Comparison of ENCODE assay signal across 16 cellular contexts in genomic region chr1:169585184-169585583, GRCh38. TPM values are rescaled to one million over a fixed set of nuclear protein-coding genes. Genes with fewer than 3 reads are reported as not detected.
DNase-seq lines count a peak whose midpoint lies in the region; ATAC-seq, FAIRE-seq and TF ChIP-seq lines count a peak whose summit lies in the region.
"Had no signal": no experiment of that assay in that cellular context is flagged by ENCODE, and none has a peak within 500 bp of the region (broad histone marks: within the 10 kb centered on the region; RNA-seq: fewer than 3 reads in every experiment).

No MANE protein-coding gene starts in this region.

- POLR2A ChIA-PET in K562 (lab: Yijun Ruan, JAX) = no interaction called here

- H3K79me2 ChIP-seq in K562 (ENCODE audit: control insufficient read depth, insufficient read depth, low read length) = no peaks in the 10 kb centered on the region

- H3K4me3 ChIP-seq in left ventricle myocardium inferior = peak overlapping the region; percentile 66
- H3K4me3 ChIP-seq in K562 = no peak overlapping the region
- H3K4me3 ChIP-seq: adrenal gland, gastroesophageal sphincter had no signal

- in situ Hi-C loops in K562 (cut with MboI) = no loop called here

- no peak overlapping the region for H3K9ac ChIP-seq in K562 (ENCODE audit: insufficient read depth in 1 of 2, low read depth in 2 of 2, low read length in 2 of 2)

- H2AFZ ChIP-seq in K562 (ENCODE audit: low read depth, low read length) = no peak overlapping the region

- peak; percentile 51 for FAIRE-seq in K562 (lab: Jason Lieb, UNC)

- ATAC-seq in left ventricle myocardium superior = no peak
- no peak for ATAC-seq in K562
- ATAC-seq: gastroesophageal sphincter; stimulated activated naive B cell treated with anti-CD40 and anti-IgM and Interleukin-4, amounts not matched to agents 10 μg/mL and 1 μg/mL and 100 μg/mL, for 72 hours had no signal

- TF ChIP-seq RAD21 in K562 (CRISPR knock-in tag; conservative IDR thresholded peaks at IDR 0.05 in 1 of 2, IDR thresholded peaks at IDR 0.05 in 1 of 2) = no peak

- BruUV-seq in K562 (replicated peaks; lab: Mats Ljungman, UMichigan) = no TSS peak

- no peak for TF ChIP-seq EP300 in K562 (IDR thresholded peaks at IDR 0.05; ENCODE audit: low read length)

- DNase-seq in left ventricle myocardium inferior = no peak
- DNase-seq in left ventricle myocardium superior = no peak
- DNase-seq in SKM-1 treated with dmso at 0.1 percent for 144 hours (lab: John Stamatoyannopoulos, UW; ENCODE audit: unreplicated experiment) = peak; percentile 78
- DNase-seq in K562 (ENCODE audit: extremely low read depth in 1 of 4, low spot score in 3 of 4) = no peak
- DNase-seq in COLO668 (lab: John Stamatoyannopoulos, UW; ENCODE audit: unreplicated experiment) = no peak
- DNase-seq in KG1 (lab: John Stamatoyannopoulos, UW) = no peak
- no peak for DNase-seq in central memory CD4-positive, alpha-beta T cell
- DNase-seq: adrenal gland; mesendoderm; NCI-H2029; NCI-H526; occipital lobe; RPMI8226; stimulated activated naive B cell treated with anti-CD40 and anti-IgM and Interleukin-4, amounts not matched to agents 10 μg/mL and 1 μg/mL and 100 μg/mL, for 72 hours had no signal

- H4K20me1 ChIP-seq in K562 (replicated peaks; ENCODE audit: control insufficient read depth, insufficient read depth, low read length) = no peaks in the 10 kb centered on the region

- H3K9me1 ChIP-seq in K562 (ENCODE audit: control insufficient read depth, insufficient read depth, low read length) = no peaks in the 10 kb centered on the region

- no peaks in the 10 kb centered on the region for H3K9me3 ChIP-seq in left ventricle myocardium inferior (replicated peaks)
- no peaks in the 10 kb centered on the region for H3K9me3 ChIP-seq in K562 (replicated peaks; ENCODE audit: control insufficient read depth, insufficient read depth, low read depth, low read length)
- H3K9me3 ChIP-seq: adrenal gland, gastroesophageal sphincter had no signal

- CTCF ChIA-PET in K562 (lab: Yijun Ruan, JAX; ENCODE audit: low intra/inter-chr PET ratio) = no interaction called here

- no peaks in the 10 kb centered on the region for H3K36me3 ChIP-seq in left ventricle myocardium inferior
- H3K36me3 ChIP-seq in K562 (ENCODE audit: control insufficient read depth, insufficient read depth, low read length) = no peaks in the 10 kb centered on the region
- H3K36me3 ChIP-seq: adrenal gland, gastroesophageal sphincter had no signal

- TF ChIP-seq POLR2A in K562 (conservative IDR thresholded peaks at IDR 0.05) = no peak

- H3K4me1 ChIP-seq in left ventricle myocardium inferior = peaks cover 18% of the 10 kb centered on the region
- H3K4me1 ChIP-seq in K562 (replicated peaks in 1 of 2; ENCODE audit: control insufficient read depth in 2 of 2, insufficient read depth in 2 of 2, low read length in 2 of 2) = peaks cover 0 to 4% of the 10 kb centered on the region in 2 experiments; a peak in 1 of 5 replicates

- H3K27ac ChIP-seq in left ventricle myocardium inferior (replicated peaks) (peak overlapping the region; percentile 87), K562 (ENCODE audit: extremely low read depth, low read depth, low read length) (no peak overlapping the region)
- H3K27ac ChIP-seq: adrenal gland, gastroesophageal sphincter had no signal

- peaks cover 26% of the 10 kb centered on the region for H3K27me3 ChIP-seq in left ventricle myocardium inferior (ENCODE audit: low read depth)
- peaks cover 4 to 9% of the 10 kb centered on the region in 2 experiments; a peak in 1 of 5 replicates for H3K27me3 ChIP-seq in K562 (ENCODE audit: control insufficient read depth in 2 of 2, insufficient read depth in 2 of 2, low read length in 2 of 2)

- TF ChIP-seq CTCF in left ventricle myocardium inferior (IDR thresholded peaks at IDR 0.05; ENCODE audit: borderline replicate concordance) (no peak), K562 (IDR thresholded peaks at IDR 0.05 in 2 of 3, conservative IDR thresholded peaks at IDR 0.05 in 1 of 3; ENCODE audit: insufficient read depth in 2 of 3, low read depth in 1 of 3, low read length in 3 of 3) (no peak)

- H3K4me2 ChIP-seq in K562 (ENCODE audit: insufficient read depth, low read length) = no peak overlapping the region

- intact Hi-C loops in left ventricle myocardium inferior (cut with micrococcal nuclease) (no loop called here), left ventricle myocardium superior (cut with micrococcal nuclease) (no loop called here), K562 (cut with micrococcal nuclease) (loop anchor here (5.0 kb wide), 1 partner anchor 127 kb away; the partner anchor contains the start of gene SELL)

TF ChIP-seq in K562, 482 proteins besides CTCF, POLR2A, EP300 and RAD21:
- TF ChIP-seq ZBTB34 (CRISPR knock-in tag; IDR thresholded peaks at IDR 0.05) (no peak), USF1 (CRISPR knock-in tag; IDR thresholded peaks at IDR 0.05) (no peak), NCOR1 (IDR thresholded peaks at IDR 0.05) (no peak)

RNA-seq across cellular contexts. Expression of gene F5, which starts 1.1 kb away (rescaled TPM):
- total RNA-seq in left ventricle myocardium inferior = 14.7 TPM
- total RNA-seq in left ventricle myocardium superior = 11.8 TPM
- not detected in 2 replicates for total RNA-seq in K562 (2011; cell fraction: chromatin; rRNA removed; ENCODE audit: low replicate concordance)
- total RNA-seq in K562 (2011; cell fraction: nucleolus; rRNA removed) = not detected in 2 replicates
- total RNA-seq in K562 (2011; cell fraction: nucleoplasm; rRNA removed) = not detected in 2 replicates
- total RNA-seq in K562 (2014; rRNA removed) = not detected in 2 replicates
- not detected in 2 replicates for total RNA-seq in K562 (2014; rRNA removed; fragmentation: Illumina TruSeq; extraction: Trizol)
- total RNA-seq in K562 (2015; rRNA removed; fragmentation: Illumina TruSeq; extraction: Trizol) = not detected in 2 replicates
- total RNA-seq in K562 (2021) = 0.07 and 0.13 TPM in 2 replicates
- not detected in 2 replicates for polyA plus RNA-seq in K562 (2011; rRNA removed)
- not detected in 2 replicates for polyA plus RNA-seq in K562 (2011; cell fraction: cytosol; rRNA removed)
- not detected in 2 replicates for polyA plus RNA-seq in K562 (2011; cell fraction: nucleus; rRNA removed)
- not detected in 2 replicates for polyA plus RNA-seq in K562 (2012)
- not detected in 2 replicates for polyA plus RNA-seq in K562 (2014; fragmentation: Illumina TruSeq; extraction: Trizol)
- not detected for polyA plus RNA-seq in K562 (2014; fragmentation: Nextera tagmentation; extraction: Ambion mirVana)
- 0.03 TPM in 1 of 2 replicates, not detected in the other for polyA plus RNA-seq in K562 (2014; rRNA removed)
- not detected in 2 replicates for polyA minus RNA-seq in K562 (2011; rRNA and poly(A)+ RNA removed)
- 0.27 TPM in 1 of 2 replicates, not detected in the other for polyA minus RNA-seq in K562 (2011; cell fraction: cytosol; rRNA and poly(A)+ RNA removed)
- not detected in 2 replicates for polyA minus RNA-seq in K562 (2011; cell fraction: nucleus; rRNA and poly(A)+ RNA removed)
- total RNA-seq: LHCN-M2 had no signal

RNA-seq across cellular contexts. Expression of gene SELP, which starts 44.7 kb away (rescaled TPM):
- 10.9 TPM for total RNA-seq in left ventricle myocardium inferior
- 7.4 TPM for total RNA-seq in left ventricle myocardium superior
- total RNA-seq in K562 (2011; cell fraction: chromatin; rRNA removed; ENCODE audit: low replicate concordance) = not detected in 2 replicates
- total RNA-seq in K562 (2011; cell fraction: nucleolus; rRNA removed) = not detected in 2 replicates
- total RNA-seq in K562 (2011; cell fraction: nucleoplasm; rRNA removed) = not detected in 2 replicates
- not detected in 2 replicates for total RNA-seq in K562 (2014; rRNA removed)
- total RNA-seq in K562 (2014; rRNA removed; fragmentation: Illumina TruSeq; extraction: Trizol) = not detected in 2 replicates
- not detected in 2 replicates for total RNA-seq in K562 (2015; rRNA removed; fragmentation: Illumina TruSeq; extraction: Trizol)
- not detected in 2 replicates for total RNA-seq in K562 (2021)
- not detected in 2 replicates for polyA plus RNA-seq in K562 (2011; rRNA removed)
- polyA plus RNA-seq in K562 (2011; cell fraction: cytosol; rRNA removed) = not detected in 2 replicates
- polyA plus RNA-seq in K562 (2011; cell fraction: nucleus; rRNA removed) = not detected in 2 replicates
- not detected in 2 replicates for polyA plus RNA-seq in K562 (2012)
- not detected in 2 replicates for polyA plus RNA-seq in K562 (2014; fragmentation: Illumina TruSeq; extraction: Trizol)
- polyA plus RNA-seq in K562 (2014; fragmentation: Nextera tagmentation; extraction: Ambion mirVana) = not detected
- polyA plus RNA-seq in K562 (2014; rRNA removed) = not detected in 2 replicates
- polyA minus RNA-seq in K562 (2011; rRNA and poly(A)+ RNA removed) = not detected in 2 replicates
- polyA minus RNA-seq in K562 (2011; cell fraction: cytosol; rRNA and poly(A)+ RNA removed) = not detected in 2 replicates
- polyA minus RNA-seq in K562 (2011; cell fraction: nucleus; rRNA and poly(A)+ RNA removed) = not detected in 2 replicates
- total RNA-seq: LHCN-M2 had no signal

Comparison
In these comparisons a context has a peak if more than half of its experiments do, and no peak if none do; other contexts are left out.
1. RNA of gene F5, which starts 1.1 kb away (total RNA-seq): 14.7 TPM in left ventricle myocardium inferior (single experiment) and 11.8 TPM in left ventricle myocardium superior (single experiment); 0.07 to 0.13 TPM in K562; every median in the first group is over 10 times any median in the second.